ENCODE assay signal across 24 cellular contexts in genomic region chr12:105294886-105295479, GRCh38.
"Had no signal": no experiment of that assay in that cellular context is flagged by ENCODE, and none has a peak within 500 bp of the region (broad histone marks: within the 10 kb centered on the region; RNA-seq: fewer than 3 reads in every experiment).

No MANE protein-coding gene starts in this region.

- H3K4me3 ChIP-seq: adrenal gland, ascending aorta, left ventricle myocardium inferior, stomach, suprapubic skin, tibial nerve had no signal

- H3K36me3 ChIP-seq: adrenal gland, ascending aorta, brain microvascular endothelial cell, left ventricle myocardium inferior, stomach, suprapubic skin, tibial nerve had no signal

- ATAC-seq: activated T-cell treated with anti-CD3 and anti-CD28 coated beads, Interleukin-2, amount 50 U/mL, for 4 hours; foreskin keratinocyte; T-helper 17 cell had no signal

- H3K9me3 ChIP-seq: adrenal gland, suprapubic skin had no signal

- DNase-seq: activated CD4-positive, alpha-beta T cell treated with anti-CD3 and anti-CD28 coated beads for 4 hours; activated CD4-positive, alpha-beta T cell treated with anti-CD3 and anti-CD28 coated beads, Interleukin-2, amount 50 U/mL, for 48 hours; activated CD4-positive, CD25-positive, alpha-beta regulatory T cell; activated CD8-positive, alpha-beta memory T cell treated with anti-CD3 and anti-CD28 coated beads, Interleukin-2, amount 50 U/mL, for 48 hours; activated naive CD4-positive, alpha-beta T cell; activated T-cell treated with anti-CD3 and anti-CD28 coated beads, Interleukin-2, amount 50 U/mL, for 4 hours; adrenal gland; brain microvascular endothelial cell; central memory CD4-positive, alpha-beta T cell; dermis blood vessel endothelial cell; effector CD8-positive, alpha-beta T cell; erythroblast; left ventricle myocardium inferior; occipital lobe; posterior cingulate gyrus; stimulated activated CD4-positive, alpha-beta T cell treated with anti-CD3 and anti-CD28 coated beads, Interleukin-12 subunit alpha, Interleukin-12 subunit beta, amount 100 ng/mL, for 4 hours; stimulated activated CD4-positive, alpha-beta T cell treated with anti-CD3 and anti-CD28 coated beads, Interleukin-4, amount 100 ng/mL, for 4 hours; stomach; T-helper 17 cell had no signal

- H3K27ac ChIP-seq: adrenal gland, ascending aorta, brain microvascular endothelial cell, foreskin keratinocyte, left ventricle myocardium inferior, stomach, suprapubic skin, tibial nerve had no signal

- H3K27me3 ChIP-seq: adrenal gland, ascending aorta, brain microvascular endothelial cell, foreskin keratinocyte, stomach, suprapubic skin, tibial nerve had no signal

- H3K4me1 ChIP-seq: adrenal gland, foreskin keratinocyte, left ventricle myocardium inferior, stomach, tibial nerve had no signal

- FAIRE-seq: urothelium cell line had no signal
